In the genomic region with DNA sequence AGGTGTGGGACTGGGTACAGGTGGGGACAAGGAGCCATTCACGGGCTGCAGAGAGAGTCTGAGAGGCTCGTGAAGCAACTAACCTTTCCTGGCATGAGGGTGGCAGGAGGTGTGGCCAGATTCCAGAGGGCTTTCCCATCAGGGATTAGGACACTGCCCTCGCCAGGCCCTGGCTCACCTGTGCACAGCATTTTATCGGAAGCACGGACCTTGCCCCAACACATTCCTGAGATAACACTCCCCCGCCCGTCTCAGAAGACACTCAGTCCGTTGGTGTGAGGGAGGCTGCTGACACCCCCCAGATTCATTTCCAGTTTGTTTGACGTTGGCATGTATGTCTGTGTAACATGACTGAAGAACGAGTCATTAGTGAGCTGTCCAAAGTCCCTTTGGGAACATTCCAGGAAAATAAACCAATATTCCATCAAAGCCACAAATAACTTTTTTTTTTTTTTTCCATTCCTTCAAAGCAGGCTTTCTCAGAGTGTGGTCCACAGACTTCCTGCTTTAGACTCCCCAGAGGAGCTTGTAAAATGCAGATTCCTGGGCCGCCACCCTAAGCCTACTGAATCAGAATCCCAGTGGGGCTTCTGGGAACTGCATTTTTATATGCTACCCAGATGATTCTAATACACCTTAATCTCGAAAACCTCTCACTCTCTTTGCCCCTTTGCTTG, we compare ENCODE assay signal across 1 cellular context.
TF ChIP-seq lines count a peak whose summit lies in the region.

No MANE protein-coding gene starts in this region.

TF ChIP-seq in HepG2, 621 proteins besides CTCF, POLR2A, EP300 and RAD21 (continued from another document and continues in another):
- TF ChIP-seq, protein P1, sequence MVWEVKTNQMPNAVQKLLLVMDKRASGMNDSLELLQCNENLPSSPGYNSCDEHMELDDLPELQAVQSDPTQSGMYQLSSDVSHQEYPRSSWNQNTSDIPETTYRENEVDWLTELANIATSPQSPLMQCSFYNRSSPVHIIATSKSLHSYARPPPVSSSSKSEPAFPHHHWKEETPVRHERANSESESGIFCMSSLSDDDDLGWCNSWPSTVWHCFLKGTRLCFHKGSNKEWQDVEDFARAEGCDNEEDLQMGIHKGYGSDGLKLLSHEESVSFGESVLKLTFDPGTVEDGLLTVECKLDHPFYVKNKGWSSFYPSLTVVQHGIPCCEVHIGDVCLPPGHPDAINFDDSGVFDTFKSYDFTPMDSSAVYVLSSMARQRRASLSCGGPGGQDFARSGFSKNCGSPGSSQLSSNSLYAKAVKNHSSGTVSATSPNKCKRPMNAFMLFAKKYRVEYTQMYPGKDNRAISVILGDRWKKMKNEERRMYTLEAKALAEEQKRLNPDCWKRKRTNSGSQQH (CRISPR knock-in tag; IDR thresholded peaks at IDR 0.05; ENCODE audit: low read depth) = no peak
- TF ChIP-seq, protein P2, sequence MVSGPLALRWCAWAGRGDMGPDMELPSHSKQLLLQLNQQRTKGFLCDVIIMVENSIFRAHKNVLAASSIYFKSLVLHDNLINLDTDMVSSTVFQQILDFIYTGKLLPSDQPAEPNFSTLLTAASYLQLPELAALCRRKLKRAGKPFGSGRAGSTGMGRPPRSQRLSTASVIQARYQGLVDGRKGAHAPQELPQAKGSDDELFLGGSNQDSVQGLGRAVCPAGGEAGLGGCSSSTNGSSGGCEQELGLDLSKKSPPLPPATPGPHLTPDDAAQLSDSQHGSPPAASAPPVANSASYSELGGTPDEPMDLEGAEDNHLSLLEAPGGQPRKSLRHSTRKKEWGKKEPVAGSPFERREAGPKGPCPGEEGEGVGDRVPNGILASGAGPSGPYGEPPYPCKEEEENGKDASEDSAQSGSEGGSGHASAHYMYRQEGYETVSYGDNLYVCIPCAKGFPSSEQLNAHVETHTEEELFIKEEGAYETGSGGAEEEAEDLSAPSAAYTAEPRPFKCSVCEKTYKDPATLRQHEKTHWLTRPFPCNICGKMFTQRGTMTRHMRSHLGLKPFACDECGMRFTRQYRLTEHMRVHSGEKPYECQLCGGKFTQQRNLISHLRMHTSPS (CRISPR knock-in tag; IDR thresholded peaks at IDR 0.05; ENCODE audit: low read depth) = peak; percentile 75
- TF ChIP-seq HMG20B (CRISPR knock-in tag; conservative IDR thresholded peaks at IDR 0.05) (0 out of 2 replicates have a peak, but pooled peaks have one; percentile 20), CENPX (CRISPR knock-in tag; IDR thresholded peaks at IDR 0.05) (no peak), HNF4G (IDR thresholded peaks at IDR 0.05; ENCODE audit: borderline replicate concordance, low read depth, low read length) (peak; percentile 79), HNF4G (CRISPR knock-in tag; IDR thresholded peaks at IDR 0.05; ENCODE audit: borderline replicate concordance, low read depth) (peak; percentile 90; the same call in 1 of the 2 replicates), FOXA3 (CRISPR knock-in tag; IDR thresholded peaks at IDR 0.05) (peak; percentile 76), ZBTB33 (CRISPR knock-in tag; IDR thresholded peaks at IDR 0.05) (no peak), ZNF543 (CRISPR knock-in tag; IDR thresholded peaks at IDR 0.05) (0 out of 2 replicates have a peak, but pooled peaks have one; percentile 40), ZSCAN21 (CRISPR knock-in tag; IDR thresholded peaks at IDR 0.05; ENCODE audit: borderline replicate concordance) (peak; percentile 75), PREB (CRISPR knock-in tag; IDR thresholded peaks at IDR 0.05) (no peak), HIVEP1 (CRISPR knock-in tag; IDR thresholded peaks at IDR 0.05) (0 out of 2 replicates have a peak, but pooled peaks have one; percentile 24), SIN3B (IDR thresholded peaks at IDR 0.05; ENCODE audit: low read length) (no peak), RXRA (CRISPR knock-in tag; IDR thresholded peaks at IDR 0.05) (peak; percentile 79; the same call in 1 of the 2 replicates), RBAK (CRISPR knock-in tag; IDR thresholded peaks at IDR 0.05) (no peak), ZNF101 (CRISPR knock-in tag; IDR thresholded peaks at IDR 0.05; ENCODE audit: borderline replicate concordance, low read depth) (no peak), THAP11 (CRISPR knock-in tag; IDR thresholded peaks at IDR 0.05) (peak; percentile 33; the same call in 1 of the 2 replicates), HMG20A (CRISPR knock-in tag; IDR thresholded peaks at IDR 0.05; ENCODE audit: borderline replicate concordance) (peak; percentile 74), ZNF564 (CRISPR knock-in tag; IDR thresholded peaks at IDR 0.05) (no peak; the same call in 1 of the 2 replicates), FOXC1 (CRISPR knock-in tag; IDR thresholded peaks at IDR 0.05; ENCODE audit: borderline replicate concordance) (no peak), ZMYM3 (CRISPR knock-in tag; IDR thresholded peaks at IDR 0.05) (no peak), ZNF749 (CRISPR knock-in tag; IDR thresholded peaks at IDR 0.05; ENCODE audit: borderline replicate concordance) (no peak), SIN3A (IDR thresholded peaks at IDR 0.05; ENCODE audit: borderline replicate concordance, low read depth, low read length) (no peak), ZNF589 (CRISPR knock-in tag; conservative IDR thresholded peaks at IDR 0.05) (no peak), ZNF713 (CRISPR knock-in tag; IDR thresholded peaks at IDR 0.05) (no peak), ZNF547 (CRISPR knock-in tag; IDR thresholded peaks at IDR 0.05) (no peak), TEAD2 (CRISPR knock-in tag; IDR thresholded peaks at IDR 0.05) (no peak), TOE1 (CRISPR knock-in tag; IDR thresholded peaks at IDR 0.05) (no peak), NR2F2 (IDR thresholded peaks at IDR 0.05; ENCODE audit: borderline replicate concordance, low read depth) (no peak), MED8 (CRISPR knock-in tag; IDR thresholded peaks at IDR 0.05; ENCODE audit: insufficient replicate concordance) (no peak), ZNF678 (CRISPR knock-in tag; IDR thresholded peaks at IDR 0.05) (no peak), NR3C1 (CRISPR knock-in tag; IDR thresholded peaks at IDR 0.05) (no peak), ZNF329 (CRISPR knock-in tag; IDR thresholded peaks at IDR 0.05; ENCODE audit: low read depth) (no peak), ZNF724P (CRISPR knock-in tag; IDR thresholded peaks at IDR 0.05; ENCODE audit: borderline replicate concordance) (no peak), KLF13 (CRISPR knock-in tag; IDR thresholded peaks at IDR 0.05) (no peak), THAP9 (CRISPR knock-in tag; IDR thresholded peaks at IDR 0.05; ENCODE audit: borderline replicate concordance) (no peak), ELF1 (CRISPR knock-in tag; IDR thresholded peaks at IDR 0.05) (peak; percentile 64; the same call in 1 of the 2 replicates), ZNF800 (CRISPR knock-in tag; IDR thresholded peaks at IDR 0.05) (no peak), HNRNPL (IDR thresholded peaks at IDR 0.05; ENCODE audit: low read depth, low read length) (peak; percentile 83)
- TF ChIP-seq, protein P3, sequence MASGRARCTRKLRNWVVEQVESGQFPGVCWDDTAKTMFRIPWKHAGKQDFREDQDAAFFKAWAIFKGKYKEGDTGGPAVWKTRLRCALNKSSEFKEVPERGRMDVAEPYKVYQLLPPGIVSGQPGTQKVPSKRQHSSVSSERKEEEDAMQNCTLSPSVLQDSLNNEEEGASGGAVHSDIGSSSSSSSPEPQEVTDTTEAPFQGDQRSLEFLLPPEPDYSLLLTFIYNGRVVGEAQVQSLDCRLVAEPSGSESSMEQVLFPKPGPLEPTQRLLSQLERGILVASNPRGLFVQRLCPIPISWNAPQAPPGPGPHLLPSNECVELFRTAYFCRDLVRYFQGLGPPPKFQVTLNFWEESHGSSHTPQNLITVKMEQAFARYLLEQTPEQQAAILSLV (CRISPR knock-in tag; IDR thresholded peaks at IDR 0.05; ENCODE audit: borderline replicate concordance) = no peak
- TF ChIP-seq, protein P4, sequence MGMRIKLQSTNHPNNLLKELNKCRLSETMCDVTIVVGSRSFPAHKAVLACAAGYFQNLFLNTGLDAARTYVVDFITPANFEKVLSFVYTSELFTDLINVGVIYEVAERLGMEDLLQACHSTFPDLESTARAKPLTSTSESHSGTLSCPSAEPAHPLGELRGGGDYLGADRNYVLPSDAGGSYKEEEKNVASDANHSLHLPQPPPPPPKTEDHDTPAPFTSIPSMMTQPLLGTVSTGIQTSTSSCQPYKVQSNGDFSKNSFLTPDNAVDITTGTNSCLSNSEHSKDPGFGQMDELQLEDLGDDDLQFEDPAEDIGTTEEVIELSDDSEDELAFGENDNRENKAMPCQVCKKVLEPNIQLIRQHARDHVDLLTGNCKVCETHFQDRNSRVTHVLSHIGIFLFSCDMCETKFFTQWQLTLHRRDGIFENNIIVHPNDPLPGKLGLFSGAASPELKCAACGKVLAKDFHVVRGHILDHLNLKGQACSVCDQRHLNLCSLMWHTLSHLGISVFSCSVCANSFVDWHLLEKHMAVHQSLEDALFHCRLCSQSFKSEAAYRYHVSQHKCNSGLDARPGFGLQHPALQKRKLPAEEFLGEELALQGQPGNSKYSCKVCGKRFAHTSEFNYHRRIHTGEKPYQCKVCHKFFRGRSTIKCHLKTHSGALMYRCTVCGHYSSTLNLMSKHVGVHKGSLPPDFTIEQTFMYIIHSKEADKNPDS (CRISPR knock-in tag; IDR thresholded peaks at IDR 0.05) = no peak
- TF ChIP-seq, protein P5, sequence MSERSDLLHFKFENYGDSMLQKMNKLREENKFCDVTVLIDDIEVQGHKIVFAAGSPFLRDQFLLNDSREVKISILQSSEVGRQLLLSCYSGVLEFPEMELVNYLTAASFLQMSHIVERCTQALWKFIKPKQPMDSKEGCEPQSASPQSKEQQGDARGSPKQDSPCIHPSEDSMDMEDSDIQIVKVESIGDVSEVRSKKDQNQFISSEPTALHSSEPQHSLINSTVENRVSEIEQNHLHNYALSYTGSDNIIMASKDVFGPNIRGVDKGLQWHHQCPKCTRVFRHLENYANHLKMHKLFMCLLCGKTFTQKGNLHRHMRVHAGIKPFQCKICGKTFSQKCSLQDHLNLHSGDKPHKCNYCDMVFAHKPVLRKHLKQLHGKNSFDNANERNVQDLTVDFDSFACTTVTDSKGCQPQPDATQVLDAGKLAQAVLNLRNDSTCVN (CRISPR knock-in tag; IDR thresholded peaks at IDR 0.05; ENCODE audit: borderline replicate concordance) = no peak
- TF ChIP-seq, protein P6, sequence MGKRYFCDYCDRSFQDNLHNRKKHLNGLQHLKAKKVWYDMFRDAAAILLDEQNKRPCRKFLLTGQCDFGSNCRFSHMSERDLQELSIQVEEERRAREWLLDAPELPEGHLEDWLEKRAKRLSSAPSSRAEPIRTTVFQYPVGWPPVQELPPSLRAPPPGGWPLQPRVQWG (CRISPR knock-in tag; IDR thresholded peaks at IDR 0.05; ENCODE audit: borderline replicate concordance, low read depth) = no peak
- TF ChIP-seq, protein P7, sequence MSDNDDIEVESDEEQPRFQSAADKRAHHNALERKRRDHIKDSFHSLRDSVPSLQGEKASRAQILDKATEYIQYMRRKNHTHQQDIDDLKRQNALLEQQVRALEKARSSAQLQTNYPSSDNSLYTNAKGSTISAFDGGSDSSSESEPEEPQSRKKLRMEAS (IDR thresholded peaks at IDR 0.05) = no peak; the same call in 1 of the 2 replicates
- TF ChIP-seq, protein P8, sequence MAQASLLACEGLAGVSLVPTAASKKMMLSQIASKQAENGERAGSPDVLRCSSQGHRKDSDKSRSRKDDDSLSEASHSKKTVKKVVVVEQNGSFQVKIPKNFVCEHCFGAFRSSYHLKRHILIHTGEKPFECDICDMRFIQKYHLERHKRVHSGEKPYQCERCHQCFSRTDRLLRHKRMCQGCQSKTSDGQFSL (CRISPR knock-in tag; IDR thresholded peaks at IDR 0.05) = no peak
